18 cellular contexts compared by ENCODE assay signal in genomic region chr5:106195679-106196078, GRCh38.
DNase-seq lines count a peak whose midpoint lies in the region; ATAC-seq, FAIRE-seq and TF ChIP-seq lines count a peak whose summit lies in the region.
"Had no signal": no experiment of that assay in that cellular context is flagged by ENCODE, and none has a peak within 500 bp of the region (broad histone marks: within the 10 kb centered on the region; RNA-seq: fewer than 3 reads in every experiment).

No MANE protein-coding gene starts in this region.

- H3K4me1 ChIP-seq in A549 (no peaks in the 10 kb centered on the region), KMS-11 (ENCODE audit: low read depth, poor library complexity, severe bottlenecking) (no peaks in the 10 kb centered on the region)
- H3K4me1 ChIP-seq: Caco-2 had no signal

- TF ChIP-seq EP300 in A549 (IDR thresholded peaks at IDR 0.05): no peak

- H3K4me2 ChIP-seq in A549 (peak overlapping the region; percentile 51; the same call in 1 of the 3 replicates), KMS-11 (no peak overlapping the region)

- H3K27me3 ChIP-seq in KMS-11 (ENCODE audit: insufficient read depth, low read depth): no peaks in the 10 kb centered on the region

- FAIRE-seq in A549 (lab: Jason Lieb, UNC): no peak
- FAIRE-seq: HepG2 had no signal

- no peaks in the 10 kb centered on the region for H3K36me3 ChIP-seq in KMS-11 (ENCODE audit: insufficient read depth)

- no peak for TF ChIP-seq RAD21 in A549 (conservative IDR thresholded peaks at IDR 0.05 in 1 of 2, IDR thresholded peaks at IDR 0.05 in 1 of 2)

- CTCF ChIA-PET in A549 (lab: Yijun Ruan, JAX): no interaction called here

- no peaks in the 10 kb centered on the region for H3K9me3 ChIP-seq in A549
- H3K9me3 ChIP-seq: Caco-2 had no signal

- H3K79me2 ChIP-seq in KMS-11 (ENCODE audit: insufficient read depth, low read depth): no peaks in the 10 kb centered on the region

- no peak overlapping the region for H3K4me3 ChIP-seq in A549
- H3K4me3 ChIP-seq in KMS-11 (IDR thresholded peaks at IDR 0.05; ENCODE audit: insufficient read depth, low read depth, low read length): no peak overlapping the region
- H3K4me3 ChIP-seq: GM23248 had no signal

- H3K9ac ChIP-seq in KMS-11: no peak overlapping the region
- H3K9ac ChIP-seq: GM23248 had no signal

- TF ChIP-seq CTCF in A549 (IDR thresholded peaks at IDR 0.05): no peak
- TF ChIP-seq CTCF in KMS-11 (conservative IDR thresholded peaks at IDR 0.05; ENCODE audit: low read depth, low read length): no peak

- ATAC-seq in A549 (no peak), GM21423 (IDR thresholded peaks at IDR 0.05; ENCODE audit: unreplicated experiment) (no peak)
- ATAC-seq: HCT116, HepG2 had no signal

- H4K20me1 ChIP-seq in KMS-11 (ENCODE audit: insufficient read depth): no peaks in the 10 kb centered on the region

- POLR2A ChIA-PET in A549 (lab: Yijun Ruan, JAX): no interaction called here

- DNase-seq in A549 (ENCODE audit: low read depth in 1 of 2, low spot score in 1 of 2): no peak
- peak; percentile 8 for DNase-seq in RPMI8226
- peak; percentile 2 for DNase-seq in left kidney (ENCODE audit: low read depth, low spot score)
- DNase-seq in foreskin melanocyte: no peak
- no peak for DNase-seq in COLO668 (lab: John Stamatoyannopoulos, UW; ENCODE audit: unreplicated experiment)
- DNase-seq: C1 segment of cervical spinal cord; Caco-2; CD4-positive, CD25-positive, alpha-beta regulatory T cell; CD8-positive, alpha-beta memory T cell; GM23248; H7; HFFc6; KBM-7 had no signal

- peak overlapping the region; percentile 22; the same call in 1 of the 2 replicates for H2AFZ ChIP-seq in KMS-11 (ENCODE audit: low read depth)
- H2AFZ ChIP-seq: GM23248 had no signal

- WGBS in A549 (ENCODE audit: missing lambda C conversion rate): 58% methylated on average over 2 of the region's 2 CpGs

- H3K27ac ChIP-seq in A549 (no peak overlapping the region), KMS-11 (no peak overlapping the region)
- H3K27ac ChIP-seq: 22Rv1, GM23248 had no signal

- TF ChIP-seq POLR2A in A549 (IDR thresholded peaks at IDR 0.05; ENCODE audit: low read length): no peak

TF ChIP-seq in A549, 52 proteins besides CTCF, POLR2A, EP300 and RAD21:
- TF ChIP-seq CEBPB (IDR thresholded peaks at IDR 0.05) (no peak), HDAC2 (IDR thresholded peaks at IDR 0.05) (no peak)
- TF ChIP-seq, protein P1, sequence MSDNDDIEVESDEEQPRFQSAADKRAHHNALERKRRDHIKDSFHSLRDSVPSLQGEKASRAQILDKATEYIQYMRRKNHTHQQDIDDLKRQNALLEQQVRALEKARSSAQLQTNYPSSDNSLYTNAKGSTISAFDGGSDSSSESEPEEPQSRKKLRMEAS (IDR thresholded peaks at IDR 0.05): no peak

Comparison
In these comparisons a context has a peak if more than half of its experiments do, and no peak if none do; other contexts are left out.
1. DNase-seq: peak in RPMI8226 (single experiment) and left kidney (single experiment); none in A549 (0 of 2), foreskin melanocyte (single experiment) and COLO668 (single experiment).